Comparison of ENCODE assay signal across 16 cellular contexts in genomic region chrY:19232276-19232994, GRCh38.
DNase-seq lines count a peak whose midpoint lies in the region; ATAC-seq and TF ChIP-seq lines count a peak whose summit lies in the region.
"Had no signal": no experiment of that assay in that cellular context is flagged by ENCODE, and none has a peak within 500 bp of the region (broad histone marks: within the 10 kb centered on the region; RNA-seq: fewer than 3 reads in every experiment).

No MANE protein-coding gene starts in this region.

- H3K79me2 ChIP-seq in DND-41 (ENCODE audit: insufficient read depth, low read length): no peaks in the 10 kb centered on the region

- H3K27ac ChIP-seq in DND-41 (ENCODE audit: low read length): peak overlapping the region; percentile 11; the same call in 1 of the 2 replicates
- no peak overlapping the region for H3K27ac ChIP-seq in naive thymus-derived CD4-positive, alpha-beta T cell (ENCODE audit: low read depth, low read length)
- H3K27ac ChIP-seq: neural progenitor cell had no signal

- DNase-seq in DND-41: peak; percentile 65
- peak; percentile 49 for DNase-seq in activated CD4-positive, alpha-beta T cell treated with anti-CD3 and anti-CD28 coated beads for 36 hours
- peak in 4 of 9 donors; percentile 8 to 73 (median 42) for DNase-seq in naive thymus-derived CD4-positive, alpha-beta T cell
- DNase-seq in putamen (ENCODE audit: low spot score): no peak
- DNase-seq: activated CD4-positive, CD25-positive, alpha-beta regulatory T cell; amniotic stem cell; hypothalamus; kidney glomerular epithelial cell; mesenchymal stem cell; NCI-H146; substantia nigra had no signal

- TF ChIP-seq CTCF in DND-41 (IDR thresholded peaks at IDR 0.05; ENCODE audit: borderline replicate concordance, extremely low read depth, low read length, poor library complexity, severe bottlenecking): no peak

- peaks cover 15% of the 10 kb centered on the region for H3K4me1 ChIP-seq in DND-41 (ENCODE audit: insufficient read depth, low read length)
- peaks cover 0 to 5% of the 10 kb centered on the region in 2 donors for H3K4me1 ChIP-seq in naive thymus-derived CD4-positive, alpha-beta T cell (ENCODE audit: control insufficient read depth in 2 of 2, insufficient read depth in 2 of 2, low read length in 2 of 2)
- H3K4me1 ChIP-seq: neural progenitor cell had no signal

- ATAC-seq in DND-41 (ENCODE audit: insufficient read depth, low read depth) (peak; percentile 81), GM21360 (IDR thresholded peaks at IDR 0.05; ENCODE audit: unreplicated experiment) (no peak), GM18861 (IDR thresholded peaks at IDR 0.05; ENCODE audit: unreplicated experiment) (no peak), GM21723 (IDR thresholded peaks at IDR 0.05; ENCODE audit: unreplicated experiment) (no peak)
- ATAC-seq in activated CD4-positive, alpha-beta T cell treated with anti-CD3 and anti-CD28 coated beads for 36 hours: no peak
- peak; percentile 73 for ATAC-seq in naive thymus-derived CD4-positive, alpha-beta T cell

- H3K27ac Mint-ChIP-seq in activated CD4-positive, alpha-beta T cell treated with anti-CD3 and anti-CD28 coated beads for 36 hours: no peak overlapping the region
- no peak overlapping the region for H3K27ac Mint-ChIP-seq in activated naive CD4-positive, alpha-beta T cell treated with anti-CD3 and anti-CD28 coated beads, Interleukin-2, amount 50 U/mL, for 24 hours
- peak overlapping the region in 5 of 9 donors; percentile 72 to 91 (median 88) for H3K27ac Mint-ChIP-seq in naive thymus-derived CD4-positive, alpha-beta T cell
- H3K27ac Mint-ChIP-seq: neural progenitor cell had no signal

- H4K20me1 ChIP-seq in DND-41 (ENCODE audit: insufficient read depth, low read length): no peaks in the 10 kb centered on the region

- H3K9me3 Mint-ChIP-seq in activated CD4-positive, alpha-beta T cell treated with anti-CD3 and anti-CD28 coated beads for 36 hours (ENCODE audit: low read depth): no peaks in the 10 kb centered on the region
- no peaks in the 10 kb centered on the region for H3K9me3 Mint-ChIP-seq in activated naive CD4-positive, alpha-beta T cell treated with anti-CD3 and anti-CD28 coated beads, Interleukin-2, amount 50 U/mL, for 24 hours
- peaks cover 0 to 17% (median 0%) of the 10 kb centered on the region in 11 donors for H3K9me3 Mint-ChIP-seq in naive thymus-derived CD4-positive, alpha-beta T cell
- H3K9me3 Mint-ChIP-seq: neural progenitor cell had no signal

- H3K9me3 ChIP-seq in DND-41 (ENCODE audit: insufficient read depth, low read length, severe bottlenecking): no peaks in the 10 kb centered on the region
- H3K9me3 ChIP-seq in naive thymus-derived CD4-positive, alpha-beta T cell (ENCODE audit: control insufficient read depth in 2 of 3, low read length in 3 of 3): no peaks in the 10 kb centered on the region

- peak overlapping the region; percentile 51 for H3K4me2 ChIP-seq in DND-41 (ENCODE audit: insufficient read depth, low read length)
- H3K4me2 ChIP-seq: neural progenitor cell had no signal

- peak overlapping the region; percentile 61 for H2AFZ ChIP-seq in DND-41 (ENCODE audit: low read depth, low read length)
- H2AFZ ChIP-seq: neural progenitor cell had no signal

- peak overlapping the region in 1 of 2 experiments; percentile 25; a peak in 1 of 4 replicates for H3K4me3 ChIP-seq in DND-41 (ENCODE audit: low read depth in 1 of 2, low read length in 2 of 2)
- H3K4me3 ChIP-seq in naive thymus-derived CD4-positive, alpha-beta T cell (ENCODE audit: low read length): peak overlapping the region; percentile 6
- H3K4me3 ChIP-seq: neural progenitor cell had no signal

- H3K27me3 ChIP-seq in DND-41 (ENCODE audit: insufficient read depth, low read length, poor library complexity): no peaks in the 10 kb centered on the region
- no peaks in the 10 kb centered on the region for H3K27me3 ChIP-seq in naive thymus-derived CD4-positive, alpha-beta T cell (ENCODE audit: control insufficient read depth in 2 of 2, insufficient read depth in 2 of 2, low read length in 2 of 2)
- H3K27me3 ChIP-seq: neural progenitor cell had no signal

- H3K9ac ChIP-seq in DND-41 (ENCODE audit: low read depth, low read length): no peak overlapping the region
- H3K9ac ChIP-seq: neural progenitor cell had no signal

- H3K36me3 ChIP-seq in DND-41 (ENCODE audit: insufficient read depth, low read length): no peaks in the 10 kb centered on the region
- H3K36me3 ChIP-seq in naive thymus-derived CD4-positive, alpha-beta T cell (ENCODE audit: control insufficient read depth in 2 of 3, insufficient read depth in 3 of 3, low read length in 3 of 3): no peaks in the 10 kb centered on the region
- H3K36me3 ChIP-seq: neural progenitor cell had no signal

- peaks cover 18% of the 10 kb centered on the region for H3K4me1 Mint-ChIP-seq in activated CD4-positive, alpha-beta T cell treated with anti-CD3 and anti-CD28 coated beads for 36 hours
- H3K4me1 Mint-ChIP-seq in activated naive CD4-positive, alpha-beta T cell treated with anti-CD3 and anti-CD28 coated beads, Interleukin-2, amount 50 U/mL, for 24 hours: peaks cover 26% of the 10 kb centered on the region
- peaks cover 0 to 26% (median 6%) of the 10 kb centered on the region in 7 donors for H3K4me1 Mint-ChIP-seq in naive thymus-derived CD4-positive, alpha-beta T cell
- H3K4me1 Mint-ChIP-seq: neural progenitor cell had no signal

- intact Hi-C loops in activated CD4-positive, alpha-beta T cell treated with anti-CD3 and anti-CD28 coated beads for 36 hours (cut with DNase I, micrococcal nuclease): loop anchor here (5.0 to 10.0 kb wide), 2 partner anchors 52 to 155 kb away; no protein-coding TSS in a partner anchor
- intact Hi-C loops in naive thymus-derived CD4-positive, alpha-beta T cell (cut with micrococcal nuclease): loop anchor here in 1 of 2 donors (1.0 to 10.0 kb wide), 5 partner anchors 30 to 332 kb away; no protein-coding TSS in a partner anchor

- no peaks in the 10 kb centered on the region for H3K27me3 Mint-ChIP-seq in activated CD4-positive, alpha-beta T cell treated with anti-CD3 and anti-CD28 coated beads for 36 hours
- H3K27me3 Mint-ChIP-seq in activated naive CD4-positive, alpha-beta T cell treated with anti-CD3 and anti-CD28 coated beads, Interleukin-2, amount 50 U/mL, for 24 hours: no peaks in the 10 kb centered on the region
- no peaks in the 10 kb centered on the region for H3K27me3 Mint-ChIP-seq in naive thymus-derived CD4-positive, alpha-beta T cell

- POLR2A ChIA-PET in activated CD4-positive, alpha-beta T cell treated with anti-CD3 and anti-CD28 coated beads for 36 hours (lab: Charles Lee): no interaction called here
- POLR2A ChIA-PET in naive thymus-derived CD4-positive, alpha-beta T cell (lab: Charles Lee): interaction anchor here (0.6 to 1.3 kb wide), 3 partner anchors 11 to 229 kb away, joined by 3 to 4 read pairs (median 3); no protein-coding TSS in a partner anchor

- CTCF ChIA-PET in activated CD4-positive, alpha-beta T cell treated with anti-CD3 and anti-CD28 coated beads for 36 hours (lab: Charles Lee): interaction anchor here (0.7 kb wide), 1 partner anchor 24 kb away, joined by 3 read pairs; no protein-coding TSS in a partner anchor
- CTCF ChIA-PET in naive thymus-derived CD4-positive, alpha-beta T cell (lab: Charles Lee): interaction anchor here (0.5 to 1.5 kb wide), 3 partner anchors 30 to 553 kb away, joined by 3 to 5 read pairs (median 3); no protein-coding TSS in a partner anchor

- no peak overlapping the region for H3K4me3 Mint-ChIP-seq in activated CD4-positive, alpha-beta T cell treated with anti-CD3 and anti-CD28 coated beads for 36 hours
- H3K4me3 Mint-ChIP-seq in activated naive CD4-positive, alpha-beta T cell treated with anti-CD3 and anti-CD28 coated beads, Interleukin-2, amount 50 U/mL, for 24 hours: peak overlapping the region; percentile 54
- peak overlapping the region in 5 of 10 donors; percentile 39 to 76 (median 73) for H3K4me3 Mint-ChIP-seq in naive thymus-derived CD4-positive, alpha-beta T cell
- H3K4me3 Mint-ChIP-seq: neural progenitor cell had no signal

- H3K36me3 Mint-ChIP-seq in activated CD4-positive, alpha-beta T cell treated with anti-CD3 and anti-CD28 coated beads for 36 hours (ENCODE audit: low read depth): no peaks in the 10 kb centered on the region
- peaks cover 2% of the 10 kb centered on the region for H3K36me3 Mint-ChIP-seq in activated naive CD4-positive, alpha-beta T cell treated with anti-CD3 and anti-CD28 coated beads, Interleukin-2, amount 50 U/mL, for 24 hours
- peaks cover 0 to 8% (median 0%) of the 10 kb centered on the region in 5 donors for H3K36me3 Mint-ChIP-seq in naive thymus-derived CD4-positive, alpha-beta T cell
- H3K36me3 Mint-ChIP-seq: neural progenitor cell had no signal

Comparison
In these comparisons a context has a peak if more than half of its experiments do, and no peak if none do; other contexts are left out.
1. ATAC-seq: peak in DND-41 (single experiment) and naive thymus-derived CD4-positive, alpha-beta T cell (single experiment); none in activated CD4-positive, alpha-beta T cell treated with anti-CD3 and anti-CD28 coated beads for 36 hours (single experiment), GM21360 (single experiment), GM18861 (single experiment) and GM21723 (single experiment).
2. H3K27ac Mint-ChIP-seq: peak in naive thymus-derived CD4-positive, alpha-beta T cell (5 of 9); none in activated CD4-positive, alpha-beta T cell treated with anti-CD3 and anti-CD28 coated beads for 36 hours (single experiment) and activated naive CD4-positive, alpha-beta T cell treated with anti-CD3 and anti-CD28 coated beads, Interleukin-2, amount 50 U/mL, for 24 hours (single experiment).